ENCODE assay signal across 1 cellular context in genomic region chr7:156032973-156033372, GRCh38.
TF ChIP-seq lines count a peak whose summit lies in the region.

No MANE protein-coding gene starts in this region.

TF ChIP-seq in HEK293, 187 proteins besides CTCF, POLR2A, EP300 and RAD21 (continued from another document):
- TF ChIP-seq ZNF280D (tag by site-specific recombination; IDR thresholded peaks at IDR 0.05), result no peak
